21 cellular contexts compared by ENCODE assay signal in the genomic region with DNA sequence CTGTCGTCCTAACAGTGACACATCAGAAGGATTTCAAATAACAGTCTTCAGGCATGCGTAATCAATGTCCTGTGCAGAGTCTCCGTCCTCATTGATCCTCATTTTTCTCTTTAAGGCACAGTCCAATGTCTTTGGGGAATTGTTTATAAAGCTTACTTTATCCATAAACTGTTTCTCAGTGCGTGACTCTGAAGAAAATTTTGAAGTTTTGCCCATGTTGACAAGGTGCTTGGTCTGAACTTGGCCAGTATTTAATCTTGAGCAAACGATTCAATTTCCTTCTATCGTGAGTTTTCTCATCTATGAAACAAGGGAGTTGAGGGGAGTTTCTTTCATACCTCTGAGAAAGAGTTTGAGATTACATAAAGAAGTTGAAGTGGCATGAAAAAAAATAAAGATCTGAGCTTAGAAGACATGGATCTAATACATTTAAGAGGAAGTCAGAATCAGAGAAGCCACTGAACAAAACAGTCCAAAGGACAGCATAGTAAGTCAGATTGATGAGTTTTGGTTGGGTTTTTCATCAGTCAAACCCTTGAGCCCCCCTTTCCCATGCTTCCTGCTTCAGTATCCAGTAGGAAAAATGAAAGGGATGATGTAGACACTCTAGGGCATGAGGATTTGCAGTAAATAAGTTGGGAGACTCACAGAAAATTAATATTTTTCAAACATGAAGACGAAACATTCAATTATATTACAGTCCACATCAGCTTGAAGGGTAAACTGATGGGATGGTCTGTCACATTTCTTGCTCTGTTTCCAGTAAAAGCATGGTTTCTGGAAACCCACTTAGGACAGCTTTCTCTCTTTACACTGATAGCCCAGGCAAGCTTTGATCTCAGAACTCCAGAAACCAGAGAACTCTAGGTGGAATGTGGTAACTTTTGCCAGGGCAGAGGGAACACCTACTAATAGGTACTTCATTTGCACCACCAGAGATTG. TPM values are rescaled to one million over a fixed set of nuclear protein-coding genes. Genes with fewer than 3 reads are reported as not detected.
DNase-seq lines count a peak whose midpoint lies in the region; ATAC-seq and TF ChIP-seq lines count a peak whose summit lies in the region.
"Had no signal": no experiment of that assay in that cellular context is flagged by ENCODE, and none has a peak within 500 bp of the region (broad histone marks: within the 10 kb centered on the region; RNA-seq: fewer than 3 reads in every experiment).

No MANE protein-coding gene starts in this region.

- TF ChIP-seq CTCF in MCF 10A (IDR thresholded peaks at IDR 0.05; ENCODE audit: unreplicated experiment) (no peak), mammary epithelial cell (conservative IDR thresholded peaks at IDR 0.05 in 1 of 2, IDR thresholded peaks at IDR 0.05 in 1 of 2; ENCODE audit: extremely low read depth in 1 of 2, insufficient read depth in 1 of 2, low read depth in 1 of 2, low read length in 2 of 2) (no peak), cardiac fibroblast (IDR thresholded peaks at IDR 0.05; ENCODE audit: low read depth, low read length) (no peak), hepatocyte (IDR thresholded peaks at IDR 0.05; ENCODE audit: poor library complexity) (no peak), tibial nerve (IDR thresholded peaks at IDR 0.05) (no peak), prostate gland (IDR thresholded peaks at IDR 0.05) (no peak)

- H3K27ac Mint-ChIP-seq in MCF 10A (ENCODE audit: low read depth, unreplicated experiment) = peak overlapping the region; percentile 95

- ATAC-seq in HG03025 (IDR thresholded peaks at IDR 0.05; ENCODE audit: low FRiP score, unreplicated experiment) = no peak
- ATAC-seq: HCT116 had no signal

- no peak overlapping the region for H3K4me3 ChIP-seq in mammary epithelial cell (replicated peaks in 1 of 3; ENCODE audit: insufficient read depth in 1 of 3, low read depth in 2 of 3, low read length in 3 of 3)
- no peak overlapping the region for H3K4me3 ChIP-seq in cardiac fibroblast (replicated peaks in 1 of 2; ENCODE audit: low read depth in 2 of 2, low read length in 2 of 2)
- H3K4me3 ChIP-seq in hepatocyte = no peak overlapping the region
- H3K4me3 ChIP-seq in tibial nerve = no peak overlapping the region
- no peak overlapping the region for H3K4me3 ChIP-seq in prostate gland
- H3K4me3 ChIP-seq: GM23248, SJCRH30 had no signal

- no TSS peak for BruUV-seq in MCF 10A (replicated peaks; lab: Mats Ljungman, UMichigan)
- no TSS peak for BruUV-seq in mammary epithelial cell (replicated peaks; lab: Mats Ljungman, UMichigan)

- H3K36me3 Mint-ChIP-seq in MCF 10A (ENCODE audit: insufficient read depth, unreplicated experiment) = peaks cover 26% of the 10 kb centered on the region

- peaks cover 4% of the 10 kb centered on the region for H3K36me3 ChIP-seq in mammary epithelial cell (ENCODE audit: insufficient read depth, low read length)
- H3K36me3 ChIP-seq in hepatocyte (replicated peaks; ENCODE audit: insufficient read depth, low read depth) = no peaks in the 10 kb centered on the region
- peaks cover 0 to 3% (median 0%) of the 10 kb centered on the region in 3 donors for H3K36me3 ChIP-seq in tibial nerve
- H3K36me3 ChIP-seq in prostate gland = no peaks in the 10 kb centered on the region
- H3K36me3 ChIP-seq: BE2C, SJCRH30 had no signal

- no peaks in the 10 kb centered on the region for H3K27me3 Mint-ChIP-seq in MCF 10A (ENCODE audit: insufficient read depth, unreplicated experiment)

- intact Hi-C loops in MCF 10A (cut with micrococcal nuclease) (no loop called here), mammary epithelial cell (cut with micrococcal nuclease) (no loop called here), prostate gland (cut with DNase I) (loop anchor here (10.0 kb wide), 1 partner anchor 643 kb away; no protein-coding TSS in a partner anchor)

- H3K9me3 Mint-ChIP-seq in MCF 10A (ENCODE audit: unreplicated experiment) = no peaks in the 10 kb centered on the region
- H3K9me3 Mint-ChIP-seq: CD4-positive, CD25-positive, alpha-beta regulatory T cell had no signal

- H3K79me2 ChIP-seq in mammary epithelial cell (ENCODE audit: insufficient read depth, low read length) (no peaks in the 10 kb centered on the region), hepatocyte (peaks cover under 1% of the 10 kb centered on the region)

- no peaks in the 10 kb centered on the region for H3K4me1 ChIP-seq in mammary epithelial cell (ENCODE audit: insufficient read depth, low read length)
- H3K4me1 ChIP-seq in hepatocyte (ENCODE audit: insufficient read depth) = peaks cover 4% of the 10 kb centered on the region
- H3K4me1 ChIP-seq in tibial nerve = peaks cover 0 to 16% (median 0%) of the 10 kb centered on the region in 4 donors
- H3K4me1 ChIP-seq in prostate gland (replicated peaks) = no peaks in the 10 kb centered on the region
- H3K4me1 ChIP-seq: BE2C, SJCRH30 had no signal

- no peaks in the 10 kb centered on the region for H3K27me3 ChIP-seq in mammary epithelial cell (ENCODE audit: insufficient read depth, low read length)
- H3K27me3 ChIP-seq in hepatocyte = no peaks in the 10 kb centered on the region
- peaks cover 0 to 3% of the 10 kb centered on the region in 2 donors for H3K27me3 ChIP-seq in tibial nerve
- no peaks in the 10 kb centered on the region for H3K27me3 ChIP-seq in prostate gland (replicated peaks; ENCODE audit: insufficient read depth)
- H3K27me3 ChIP-seq: BE2C, SJCRH30 had no signal

- no peak overlapping the region for H2AFZ ChIP-seq in mammary epithelial cell (ENCODE audit: low read depth, low read length)
- no peak overlapping the region for H2AFZ ChIP-seq in hepatocyte
- H2AFZ ChIP-seq: GM23248 had no signal

- in situ Hi-C loops in mammary epithelial cell (cut with MboI; ENCODE audit: low sequenced_read_pairs in 2 of 2) = loop anchor here in 1 of 2 donors (10.0 kb wide), 1 partner anchor 177 kb away; no protein-coding TSS in a partner anchor

- dilution Hi-C loops in mammary epithelial cell (cut with HindIII; ENCODE audit: low sequenced_read_pairs) = loop anchor here (10.0 kb wide), 1 partner anchor 187 kb away; no protein-coding TSS in a partner anchor

- no peaks in the 10 kb centered on the region for H4K20me1 ChIP-seq in mammary epithelial cell (ENCODE audit: insufficient read depth, low read length)
- H4K20me1 ChIP-seq in hepatocyte (ENCODE audit: insufficient read depth, poor library complexity, severe bottlenecking) = no peaks in the 10 kb centered on the region

- DNase-seq in MCF 10A (ENCODE audit: unreplicated experiment) = no peak
- no peak for DNase-seq in mammary epithelial cell
- DNase-seq in cardiac fibroblast (ENCODE audit: low read depth in 2 of 2) = peak; percentile 28 to 31
- no peak for DNase-seq in hepatocyte (ENCODE audit: low spot score)
- no peak for DNase-seq in tibial nerve (ENCODE audit: low spot score in 2 of 2)
- no peak for DNase-seq in prostate gland (ENCODE audit: low spot score)
- DNase-seq in activated CD8-positive, alpha-beta memory T cell treated with anti-CD3 and anti-CD28 coated beads, Interleukin-2, amount 50 U/mL, for 48 hours = no peak
- DNase-seq: 8988T; BE2C; CD4-positive, CD25-positive, alpha-beta regulatory T cell; GF-D8; GM23248; NCI-H1417 treated with DMSO at 0.1 percent for 48 hours; NCI-H187 treated with DMSO at 0.1 percent for 48 hours; NCI-H2227 treated with DMSO at 0.1 percent for 48 hours; NCI-H510A treated with DMSO at 0.1 percent for 48 hours; NCI-H82; SJCRH30 had no signal

- H3K4me2 ChIP-seq in mammary epithelial cell (ENCODE audit: insufficient read depth, low read depth, low read length) = no peak overlapping the region
- no peak overlapping the region for H3K4me2 ChIP-seq in hepatocyte
- H3K4me2 ChIP-seq: KMS-11 had no signal

- H3K4me1 Mint-ChIP-seq in MCF 10A (ENCODE audit: insufficient read depth, unreplicated experiment) = peaks cover 40% of the 10 kb centered on the region
- H3K4me1 Mint-ChIP-seq: CD4-positive, CD25-positive, alpha-beta regulatory T cell had no signal

- CTCF ChIA-PET in MCF 10A (lab: Yijun Ruan, JAX) = interaction anchor here (0.6 to 7.6 kb wide), 8 partner anchors 8 to 308 kb away, joined by 3 to 70 read pairs (median 7); partner anchors contain the start of gene EDN1
- CTCF ChIA-PET in mammary epithelial cell (lab: Charles Lee; ENCODE audit: low non-redundant PET) = no interaction called here

- H3K9ac ChIP-seq in mammary epithelial cell (ENCODE audit: insufficient read depth, low read length) = no peak overlapping the region
- H3K9ac ChIP-seq: GM23248, KMS-11 had no signal

- TF ChIP-seq POLR2A in tibial nerve (IDR thresholded peaks at IDR 0.05) (no peak), prostate gland (IDR thresholded peaks at IDR 0.05) (no peak)

- H3K9me3 ChIP-seq in mammary epithelial cell (replicated peaks; ENCODE audit: insufficient read depth, low read length) (no peaks in the 10 kb centered on the region), hepatocyte (ENCODE audit: low read depth) (no peaks in the 10 kb centered on the region), tibial nerve (no peaks in the 10 kb centered on the region), prostate gland (no peaks in the 10 kb centered on the region)
- H3K9me3 ChIP-seq: BE2C, SJCRH30 had no signal

- H3K9me2 ChIP-seq in hepatocyte (replicated peaks; ENCODE audit: insufficient read depth) = no peaks in the 10 kb centered on the region

- WGBS in mammary epithelial cell (ENCODE audit: low coverage, missing lambda C conversion rate) = 90% methylated on average over 7 of the region's 7 CpGs
- 70% methylated on average over 7 of the region's 7 CpGs for WGBS in hepatocyte (ENCODE audit: low lambda C conversion rate, missing lambda C conversion rate)
- 86 to 88% methylated on average over 7 of the region's 7 CpGs for WGBS in tibial nerve, 2 donors
- 68% methylated on average over 7 of the region's 7 CpGs for WGBS in prostate gland

- POLR2A ChIA-PET in MCF 10A (lab: Yijun Ruan, JAX) = interaction anchor here (1.1 to 21.2 kb wide), 6 partner anchors 8 to 306 kb away, joined by 4 to 371 read pairs (median 8); partner anchors contain the start of gene EDN1

- TF ChIP-seq EP300 in tibial nerve (IDR thresholded peaks at IDR 0.05) = no peak

- H3K27ac ChIP-seq in mammary epithelial cell (ENCODE audit: insufficient read depth, low read depth, low read length) (no peak overlapping the region), hepatocyte (peak overlapping the region; percentile 19), tibial nerve (no peak overlapping the region), prostate gland (no peak overlapping the region)
- H3K27ac ChIP-seq: GM23248, KMS-11, SJCRH30 had no signal

- no peak overlapping the region for H3K4me3 Mint-ChIP-seq in MCF 10A (ENCODE audit: unreplicated experiment)
- H3K4me3 Mint-ChIP-seq: CD4-positive, CD25-positive, alpha-beta regulatory T cell had no signal

RNA-seq across cellular contexts. Expression of gene EDN1, which starts 8.1 kb away (rescaled TPM):
- total RNA-seq in MCF 10A (2022) = 1.2 and 2.7 TPM in 2 replicates
- total RNA-seq in mammary epithelial cell = 10 to 100 TPM in 1 of 2 donors, 1 to 10 TPM in 1; 8.9 to 11.3 TPM
- polyA plus RNA-seq in mammary epithelial cell = 2.5 TPM
- polyA minus RNA-seq in mammary epithelial cell = 0.78 TPM
- total RNA-seq in hepatocyte = 25.0 and 26.7 TPM in 2 replicates
- 40.7 and 41.8 TPM in 2 replicates for polyA plus RNA-seq in hepatocyte
- total RNA-seq in tibial nerve = 10 to 100 TPM; 18.2 to 48.8 (median 38.3) TPM
- 10 to 100 TPM; 15.6 to 20.4 TPM for total RNA-seq in prostate gland
- polyA plus RNA-seq: CD4-positive, CD25-positive, alpha-beta regulatory T cell had no signal

Comparison
In these comparisons a context has a peak if more than half of its experiments do, and no peak if none do; other contexts are left out.
1. DNase-seq: peak in cardiac fibroblast (2 of 2); none in MCF 10A (single experiment), mammary epithelial cell (single experiment), hepatocyte (single experiment), tibial nerve (0 of 2), prostate gland (single experiment) and activated CD8-positive, alpha-beta memory T cell treated with anti-CD3 and anti-CD28 coated beads, Interleukin-2, amount 50 U/mL, for 48 hours (single experiment).